Comparison of ENCODE assay signal across 30 cellular contexts in the genomic region with DNA sequence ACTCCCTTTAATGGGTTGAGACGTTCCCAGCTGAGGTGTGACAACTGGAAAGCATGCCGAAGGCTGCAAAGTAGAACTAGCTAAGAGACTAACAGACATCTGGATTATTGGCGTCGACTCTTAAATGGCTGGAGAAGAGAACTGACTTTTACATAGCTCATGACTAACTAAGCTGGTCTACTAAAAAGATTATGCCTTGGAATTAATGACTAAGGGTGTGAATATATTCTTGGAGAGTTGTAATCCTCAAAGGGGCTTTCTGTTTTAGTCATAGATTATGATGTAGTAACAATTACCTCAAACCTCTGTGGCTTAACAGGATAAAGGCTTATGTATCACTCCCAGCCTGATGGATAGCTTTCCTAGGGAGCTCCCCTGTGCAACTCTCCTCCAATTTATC. TPM values are rescaled to one million over a fixed set of nuclear protein-coding genes. Genes with fewer than 3 reads are reported as not detected.
DNase-seq lines count a peak whose midpoint lies in the region; ATAC-seq, FAIRE-seq and TF ChIP-seq lines count a peak whose summit lies in the region.
"Had no signal": no experiment of that assay in that cellular context is flagged by ENCODE, and none has a peak within 500 bp of the region (broad histone marks: within the 10 kb centered on the region; RNA-seq: fewer than 3 reads in every experiment).

No MANE protein-coding gene starts in this region.

- no peaks in the 10 kb centered on the region for H3K27me3 Mint-ChIP-seq in activated naive CD4-positive, alpha-beta T cell treated with anti-CD3 and anti-CD28 coated beads for 36 hours (ENCODE audit: low read depth)
- H3K27me3 Mint-ChIP-seq: activated CD8-positive, alpha-beta memory T cell treated with anti-CD3 and anti-CD28 coated beads, Interleukin-2, amount 10 ng/mL, durations not matched to agents 7 days and 5 days; activated naive CD8-positive, alpha-beta T cell treated with anti-CD3 and anti-CD28 coated beads, Interleukin-2, amount 50 U/mL, for 24 hours; naive B cell had no signal

- H3K4me1 ChIP-seq in small intestine (ENCODE audit: control insufficient read depth in 2 of 2, insufficient read depth in 1 of 2, low read depth in 1 of 2, low read length in 1 of 2), result no peaks in the 10 kb centered on the region
- H3K4me1 ChIP-seq: BLaER1, vagina had no signal

- H3K4me3 Mint-ChIP-seq in activated naive CD4-positive, alpha-beta T cell treated with anti-CD3 and anti-CD28 coated beads for 36 hours, result no peak overlapping the region
- H3K4me3 Mint-ChIP-seq: activated CD8-positive, alpha-beta memory T cell treated with anti-CD3 and anti-CD28 coated beads, Interleukin-2, amount 10 ng/mL, durations not matched to agents 7 days and 5 days; activated naive CD8-positive, alpha-beta T cell treated with anti-CD3 and anti-CD28 coated beads, Interleukin-2, amount 50 U/mL, for 24 hours; activated T-cell treated with anti-CD3 and anti-CD28 coated beads, Interleukin-2, amount 50 U/mL, for 72 hours; HFFc6; naive B cell; T-helper 1 cell treated with Interleukin-12 subunit alpha and Interleukin-12 subunit beta and Interleukin-4 antibody, amounts not matched to agents 30 μg/mL and 1 μg/mL, for 36 hours had no signal

- CTCF ChIA-PET in activated naive CD4-positive, alpha-beta T cell treated with anti-CD3 and anti-CD28 coated beads for 36 hours (lab: Charles Lee), result no interaction called here

- 79 to 86% (median 84%) methylated on average over 4 of the region's 4 CpGs for WGBS in small intestine, 3 donors

- H3K27me3 ChIP-seq in small intestine (ENCODE audit: control insufficient read depth in 2 of 2, insufficient read depth in 2 of 2, low read length in 2 of 2), result no peaks in the 10 kb centered on the region
- H3K27me3 ChIP-seq: BLaER1, tibial artery, vagina had no signal

- H3K4me3 ChIP-seq in fibroblast of the aortic adventitia (ENCODE audit: low read depth, low read length), result no peak overlapping the region
- H3K4me3 ChIP-seq in small intestine (ENCODE audit: low read depth in 1 of 2, low read length in 2 of 2), result no peak overlapping the region
- H3K4me3 ChIP-seq: BLaER1, tibial artery, vagina had no signal

- TF ChIP-seq CTCF in fibroblast of the aortic adventitia (IDR thresholded peaks at IDR 0.05; ENCODE audit: insufficient read depth, low read length), result no peak

- FAIRE-seq in small intestine (lab: Jason Lieb, UNC), result no peak
- FAIRE-seq: G401.6 had no signal

- no peaks in the 10 kb centered on the region for H3K4me1 Mint-ChIP-seq in activated naive CD4-positive, alpha-beta T cell treated with anti-CD3 and anti-CD28 coated beads for 36 hours (ENCODE audit: low read depth)
- H3K4me1 Mint-ChIP-seq: activated CD8-positive, alpha-beta memory T cell treated with anti-CD3 and anti-CD28 coated beads, Interleukin-2, amount 10 ng/mL, durations not matched to agents 7 days and 5 days; activated naive CD8-positive, alpha-beta T cell treated with anti-CD3 and anti-CD28 coated beads, Interleukin-2, amount 50 U/mL, for 24 hours; naive B cell had no signal

- no peaks in the 10 kb centered on the region for H3K36me3 Mint-ChIP-seq in activated naive CD4-positive, alpha-beta T cell treated with anti-CD3 and anti-CD28 coated beads for 36 hours (ENCODE audit: low read depth)
- H3K36me3 Mint-ChIP-seq: activated CD8-positive, alpha-beta memory T cell treated with anti-CD3 and anti-CD28 coated beads, Interleukin-2, amount 10 ng/mL, durations not matched to agents 7 days and 5 days; naive B cell had no signal

- H3K27ac Mint-ChIP-seq in activated naive CD4-positive, alpha-beta T cell treated with anti-CD3 and anti-CD28 coated beads for 36 hours, result no peak overlapping the region
- H3K27ac Mint-ChIP-seq: activated CD8-positive, alpha-beta memory T cell treated with anti-CD3 and anti-CD28 coated beads, Interleukin-2, amount 10 ng/mL, durations not matched to agents 7 days and 5 days; activated naive CD8-positive, alpha-beta T cell treated with anti-CD3 and anti-CD28 coated beads, Interleukin-2, amount 50 U/mL, for 24 hours; activated T-cell treated with anti-CD3 and anti-CD28 coated beads, Interleukin-2, amount 50 U/mL, for 72 hours; HFFc6; naive B cell; T-helper 1 cell treated with Interleukin-12 subunit alpha and Interleukin-12 subunit beta and Interleukin-4 antibody, amounts not matched to agents 30 μg/mL and 1 μg/mL, for 36 hours had no signal

- H3K9me3 Mint-ChIP-seq in activated naive CD4-positive, alpha-beta T cell treated with anti-CD3 and anti-CD28 coated beads for 36 hours, result no peaks in the 10 kb centered on the region
- H3K9me3 Mint-ChIP-seq: HFFc6; T-helper 1 cell treated with Interleukin-12 subunit alpha and Interleukin-12 subunit beta and Interleukin-4 antibody, amounts not matched to agents 30 μg/mL and 1 μg/mL, for 36 hours had no signal

- no peaks in the 10 kb centered on the region for H3K36me3 ChIP-seq in small intestine (ENCODE audit: control insufficient read depth in 2 of 2, insufficient read depth in 2 of 2, low read length in 2 of 2)
- H3K36me3 ChIP-seq: BLaER1, tibial artery, vagina had no signal

- no peaks in the 10 kb centered on the region for H3K9me3 ChIP-seq in small intestine (ENCODE audit: control insufficient read depth, low read depth)
- H3K9me3 ChIP-seq: BLaER1, SK-N-SH, tibial artery, vagina had no signal

- ATAC-seq in GM18520 (IDR thresholded peaks at IDR 0.05; ENCODE audit: unreplicated experiment) (peak; percentile 15), HG03439 (IDR thresholded peaks at IDR 0.05; ENCODE audit: unreplicated experiment) (no peak)
- ATAC-seq: activated CD8-positive, alpha-beta memory T cell treated with anti-CD3 and anti-CD28 coated beads, Interleukin-2, amount 10 ng/mL, durations not matched to agents 7 days and 5 days; activated naive CD8-positive, alpha-beta T cell treated with anti-CD3 and anti-CD28 coated beads, Interleukin-2, amount 50 U/mL, for 24 hours; activated T-cell treated with anti-CD3 and anti-CD28 coated beads, Interleukin-2, amount 50 U/mL, for 72 hours; sciatic nerve had no signal

- peak; percentile 49 for DNase-seq in D341Med (ENCODE audit: low spot score)
- DNase-seq in RKO (ENCODE audit: low spot score), result peak; percentile 16
- DNase-seq in fibroblast of the aortic adventitia (ENCODE audit: low read depth), result peak; percentile 23
- no peak for DNase-seq in activated naive CD4-positive, alpha-beta T cell treated with anti-CD3 and anti-CD28 coated beads for 36 hours
- DNase-seq in small intestine, result no peak
- no peak for DNase-seq in GOT3 (lab: John Stamatoyannopoulos, UW)
- DNase-seq: activated CD4-positive, alpha-beta T cell treated with anti-CD3 and anti-CD28 coated beads, Interleukin-2, amount 50 U/mL, for 4 hours; activated CD8-positive, alpha-beta memory T cell treated with anti-CD3 and anti-CD28 coated beads, Interleukin-2, amount 10 ng/mL, durations not matched to agents 7 days and 5 days; activated naive CD8-positive, alpha-beta T cell treated with anti-CD3 and anti-CD28 coated beads, Interleukin-2, amount 50 U/mL, for 24 hours; activated T-cell treated with anti-CD3 and anti-CD28 coated beads, Interleukin-2, amount 50 U/mL, for 72 hours; glutamatergic neuron; HFFc6; islet precursor cell; midbrain; naive B cell; NCI-H146; NCI-H446 treated with DMSO at 0.1 percent for 48 hours; NCI-H774; SK-N-SH; stimulated activated CD4-positive, alpha-beta T cell treated with anti-CD3 and anti-CD28 coated beads, Interleukin-4, amount 100 ng/mL, for 24 hours; tibial artery had no signal

- H3K27ac ChIP-seq in small intestine (ENCODE audit: low read depth in 1 of 2, low read length in 1 of 2), result no peak overlapping the region
- H3K27ac ChIP-seq: BLaER1, tibial artery, vagina had no signal

- intact Hi-C loops in activated naive CD4-positive, alpha-beta T cell treated with anti-CD3 and anti-CD28 coated beads for 36 hours (cut with micrococcal nuclease), result no loop called here

RNA-seq across cellular contexts. Expression of a gene that starts 39.5 kb away (rescaled TPM):
- 0.09 TPM in 1 of 2 replicates, not detected in the other for total RNA-seq in fibroblast of the aortic adventitia (ENCODE audit: low replicate concordance)
- not detected for total RNA-seq in activated naive CD4-positive, alpha-beta T cell treated with anti-CD3 and anti-CD28 coated beads for 36 hours
- polyA plus RNA-seq in small intestine, result 10 to 100 TPM in 2 of 3 donors, 1 to 10 TPM in 1; 3.1 to 36.5 (median 23.2) TPM
- total RNA-seq: activated CD8-positive, alpha-beta memory T cell treated with anti-CD3 and anti-CD28 coated beads, Interleukin-2, amount 10 ng/mL, durations not matched to agents 7 days and 5 days; activated T-cell treated with anti-CD3 and anti-CD28 coated beads, Interleukin-2, amount 50 U/mL, for 72 hours; HFFc6; HT1080; posterior vena cava; vagina had no signal

Comparison
In these comparisons a context has a peak if more than half of its experiments do, and no peak if none do; other contexts are left out.
1. DNase-seq: peak in D341Med (single experiment), RKO (single experiment) and fibroblast of the aortic adventitia (single experiment); none in activated naive CD4-positive, alpha-beta T cell treated with anti-CD3 and anti-CD28 coated beads for 36 hours (single experiment), small intestine (single experiment) and GOT3 (single experiment).